In the genomic region with DNA sequence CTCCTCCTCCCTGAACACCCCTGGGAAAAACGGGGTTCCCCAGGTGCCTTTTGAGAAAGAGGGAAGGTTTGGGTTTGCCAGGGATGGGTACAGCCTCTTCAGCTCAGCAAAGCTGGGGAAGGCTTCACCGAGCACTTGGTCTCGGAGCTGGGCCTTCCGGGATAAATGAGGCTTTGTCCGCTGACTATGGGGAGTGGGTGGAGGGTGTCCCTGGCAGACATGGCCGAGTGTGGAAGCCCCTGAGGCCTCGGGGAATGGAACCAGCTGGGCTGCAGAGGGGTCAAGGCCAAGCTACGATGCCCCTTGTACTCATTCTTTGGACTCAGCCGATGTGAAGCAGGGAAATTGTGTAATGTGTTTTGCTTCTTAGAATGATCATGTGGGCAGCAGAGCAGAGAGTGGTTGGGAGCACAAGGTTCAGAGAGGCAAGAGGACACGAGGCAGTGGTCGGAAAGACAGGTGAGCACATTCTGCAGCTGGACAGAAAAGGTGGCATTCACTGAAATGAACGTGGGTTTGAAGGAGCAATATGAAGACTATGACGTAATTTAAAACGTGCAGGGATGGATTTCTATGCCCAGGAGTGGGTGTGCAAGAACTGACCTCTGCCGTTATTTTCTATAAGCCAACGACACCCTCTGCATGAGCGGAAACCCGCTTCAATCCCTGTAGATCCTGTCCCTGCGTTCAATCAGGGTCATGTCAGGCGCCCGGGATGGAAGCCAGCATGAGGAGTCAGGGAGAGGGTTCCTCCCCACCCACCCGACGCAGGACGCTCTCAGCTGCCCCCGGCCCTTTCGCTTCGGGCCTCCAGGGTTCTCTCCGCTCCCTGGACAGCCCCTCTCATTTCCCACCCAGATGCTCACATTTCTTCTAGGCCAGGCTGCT, we compare ENCODE assay signal across 1 cellular context.
TF ChIP-seq lines count a peak whose summit lies in the region.

No MANE protein-coding gene starts in this region.

TF ChIP-seq in HepG2, 621 proteins besides CTCF, POLR2A, EP300 and RAD21 (continued from another document):
- TF ChIP-seq FOXA3 (CRISPR knock-in tag; IDR thresholded peaks at IDR 0.05) (peak; percentile 52; the same call in 1 of the 2 replicates), POGZ (CRISPR knock-in tag; IDR thresholded peaks at IDR 0.05) (no peak), FOXK1 (CRISPR knock-in tag; IDR thresholded peaks at IDR 0.05; ENCODE audit: borderline replicate concordance, low read depth) (peak; percentile 72; the same call in 1 of the 2 replicates), ZNF329 (CRISPR knock-in tag; IDR thresholded peaks at IDR 0.05; ENCODE audit: low read depth) (no peak), ZNF343 (CRISPR knock-in tag; IDR thresholded peaks at IDR 0.05) (peak; percentile 94), KDM4B (CRISPR knock-in tag; IDR thresholded peaks at IDR 0.05) (no peak), RNF2 (conservative IDR thresholded peaks at IDR 0.05; ENCODE audit: low read depth) (0 out of 2 replicates have a peak, but pooled peaks have one; percentile 32), RELA (CRISPR knock-in tag; IDR thresholded peaks at IDR 0.05) (no peak), HMG20A (CRISPR knock-in tag; IDR thresholded peaks at IDR 0.05; ENCODE audit: borderline replicate concordance) (peak; percentile 35; the same call in 1 of the 2 replicates), ARNTL (CRISPR knock-in tag; IDR thresholded peaks at IDR 0.05) (peak; percentile 90), ZNF660 (CRISPR knock-in tag; IDR thresholded peaks at IDR 0.05; ENCODE audit: borderline replicate concordance, low read depth) (no peak), ZFYVE20 (CRISPR knock-in tag; IDR thresholded peaks at IDR 0.05; ENCODE audit: borderline replicate concordance, low read depth) (no peak), ERF (CRISPR knock-in tag; IDR thresholded peaks at IDR 0.05) (peak; percentile 19; the same call in 1 of the 2 replicates), POLR2AphosphoS2 (IDR thresholded peaks at IDR 0.05; ENCODE audit: low read depth, low read length) (no peak), FOXC1 (CRISPR knock-in tag; IDR thresholded peaks at IDR 0.05; ENCODE audit: borderline replicate concordance) (0 out of 2 replicates have a peak, but pooled peaks have one; percentile 33), LCORL (IDR thresholded peaks at IDR 0.05) (no peak), LCORL (CRISPR knock-in tag; IDR thresholded peaks at IDR 0.05) (0 out of 2 replicates have a peak, but pooled peaks have one; percentile 73), CBX5 (CRISPR knock-in tag; IDR thresholded peaks at IDR 0.05; ENCODE audit: borderline replicate concordance) (no peak), CHD2 (IDR thresholded peaks at IDR 0.05; ENCODE audit: low read depth, low read length) (no peak), RARA (CRISPR knock-in tag; IDR thresholded peaks at IDR 0.05) (peak; percentile 96)
- TF ChIP-seq, protein P1, sequence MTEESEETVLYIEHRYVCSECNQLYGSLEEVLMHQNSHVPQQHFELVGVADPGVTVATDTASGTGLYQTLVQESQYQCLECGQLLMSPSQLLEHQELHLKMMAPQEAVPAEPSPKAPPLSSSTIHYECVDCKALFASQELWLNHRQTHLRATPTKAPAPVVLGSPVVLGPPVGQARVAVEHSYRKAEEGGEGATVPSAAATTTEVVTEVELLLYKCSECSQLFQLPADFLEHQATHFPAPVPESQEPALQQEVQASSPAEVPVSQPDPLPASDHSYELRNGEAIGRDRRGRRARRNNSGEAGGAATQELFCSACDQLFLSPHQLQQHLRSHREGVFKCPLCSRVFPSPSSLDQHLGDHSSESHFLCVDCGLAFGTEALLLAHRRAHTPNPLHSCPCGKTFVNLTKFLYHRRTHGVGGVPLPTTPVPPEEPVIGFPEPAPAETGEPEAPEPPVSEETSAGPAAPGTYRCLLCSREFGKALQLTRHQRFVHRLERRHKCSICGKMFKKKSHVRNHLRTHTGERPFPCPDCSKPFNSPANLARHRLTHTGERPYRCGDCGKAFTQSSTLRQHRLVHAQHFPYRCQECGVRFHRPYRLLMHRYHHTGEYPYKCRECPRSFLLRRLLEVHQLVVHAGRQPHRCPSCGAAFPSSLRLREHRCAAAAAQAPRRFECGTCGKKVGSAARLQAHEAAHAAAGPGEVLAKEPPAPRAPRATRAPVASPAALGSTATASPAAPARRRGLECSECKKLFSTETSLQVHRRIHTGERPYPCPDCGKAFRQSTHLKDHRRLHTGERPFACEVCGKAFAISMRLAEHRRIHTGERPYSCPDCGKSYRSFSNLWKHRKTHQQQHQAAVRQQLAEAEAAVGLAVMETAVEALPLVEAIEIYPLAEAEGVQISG (CRISPR knock-in tag; IDR thresholded peaks at IDR 0.05): peak; percentile 49; the same call in 1 of the 2 replicates
- TF ChIP-seq, protein P2, sequence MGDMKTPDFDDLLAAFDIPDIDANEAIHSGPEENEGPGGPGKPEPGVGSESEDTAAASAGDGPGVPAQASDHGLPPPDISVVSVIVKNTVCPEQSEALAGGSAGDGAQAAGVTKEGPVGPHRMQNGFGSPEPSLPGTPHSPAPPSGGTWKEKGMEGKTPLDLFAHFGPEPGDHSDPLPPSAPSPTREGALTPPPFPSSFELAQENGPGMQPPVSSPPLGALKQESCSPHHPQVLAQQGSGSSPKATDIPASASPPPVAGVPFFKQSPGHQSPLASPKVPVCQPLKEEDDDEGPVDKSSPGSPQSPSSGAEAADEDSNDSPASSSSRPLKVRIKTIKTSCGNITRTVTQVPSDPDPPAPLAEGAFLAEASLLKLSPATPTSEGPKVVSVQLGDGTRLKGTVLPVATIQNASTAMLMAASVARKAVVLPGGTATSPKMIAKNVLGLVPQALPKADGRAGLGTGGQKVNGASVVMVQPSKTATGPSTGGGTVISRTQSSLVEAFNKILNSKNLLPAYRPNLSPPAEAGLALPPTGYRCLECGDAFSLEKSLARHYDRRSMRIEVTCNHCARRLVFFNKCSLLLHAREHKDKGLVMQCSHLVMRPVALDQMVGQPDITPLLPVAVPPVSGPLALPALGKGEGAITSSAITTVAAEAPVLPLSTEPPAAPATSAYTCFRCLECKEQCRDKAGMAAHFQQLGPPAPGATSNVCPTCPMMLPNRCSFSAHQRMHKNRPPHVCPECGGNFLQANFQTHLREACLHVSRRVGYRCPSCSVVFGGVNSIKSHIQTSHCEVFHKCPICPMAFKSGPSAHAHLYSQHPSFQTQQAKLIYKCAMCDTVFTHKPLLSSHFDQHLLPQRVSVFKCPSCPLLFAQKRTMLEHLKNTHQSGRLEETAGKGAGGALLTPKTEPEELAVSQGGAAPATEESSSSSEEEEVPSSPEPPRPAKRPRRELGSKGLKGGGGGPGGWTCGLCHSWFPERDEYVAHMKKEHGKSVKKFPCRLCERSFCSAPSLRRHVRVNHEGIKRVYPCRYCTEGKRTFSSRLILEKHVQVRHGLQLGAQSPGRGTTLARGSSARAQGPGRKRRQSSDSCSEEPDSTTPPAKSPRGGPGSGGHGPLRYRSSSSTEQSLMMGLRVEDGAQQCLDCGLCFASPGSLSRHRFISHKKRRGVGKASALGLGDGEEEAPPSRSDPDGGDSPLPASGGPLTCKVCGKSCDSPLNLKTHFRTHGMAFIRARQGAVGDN (CRISPR knock-in tag; IDR thresholded peaks at IDR 0.05): peak; percentile 43
- TF ChIP-seq, protein P3, sequence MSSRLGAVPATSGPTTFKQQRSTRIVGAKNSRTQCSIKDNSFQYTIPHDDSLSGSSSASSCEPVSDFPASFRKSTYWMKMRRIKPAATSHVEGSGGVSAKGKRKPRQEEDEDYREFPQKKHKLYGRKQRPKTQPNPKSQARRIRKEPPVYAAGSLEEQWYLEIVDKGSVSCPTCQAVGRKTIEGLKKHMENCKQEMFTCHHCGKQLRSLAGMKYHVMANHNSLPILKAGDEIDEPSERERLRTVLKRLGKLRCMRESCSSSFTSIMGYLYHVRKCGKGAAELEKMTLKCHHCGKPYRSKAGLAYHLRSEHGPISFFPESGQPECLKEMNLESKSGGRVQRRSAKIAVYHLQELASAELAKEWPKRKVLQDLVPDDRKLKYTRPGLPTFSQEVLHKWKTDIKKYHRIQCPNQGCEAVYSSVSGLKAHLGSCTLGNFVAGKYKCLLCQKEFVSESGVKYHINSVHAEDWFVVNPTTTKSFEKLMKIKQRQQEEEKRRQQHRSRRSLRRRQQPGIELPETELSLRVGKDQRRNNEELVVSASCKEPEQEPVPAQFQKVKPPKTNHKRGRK (CRISPR knock-in tag; IDR thresholded peaks at IDR 0.05): no peak
- TF ChIP-seq, protein P4, sequence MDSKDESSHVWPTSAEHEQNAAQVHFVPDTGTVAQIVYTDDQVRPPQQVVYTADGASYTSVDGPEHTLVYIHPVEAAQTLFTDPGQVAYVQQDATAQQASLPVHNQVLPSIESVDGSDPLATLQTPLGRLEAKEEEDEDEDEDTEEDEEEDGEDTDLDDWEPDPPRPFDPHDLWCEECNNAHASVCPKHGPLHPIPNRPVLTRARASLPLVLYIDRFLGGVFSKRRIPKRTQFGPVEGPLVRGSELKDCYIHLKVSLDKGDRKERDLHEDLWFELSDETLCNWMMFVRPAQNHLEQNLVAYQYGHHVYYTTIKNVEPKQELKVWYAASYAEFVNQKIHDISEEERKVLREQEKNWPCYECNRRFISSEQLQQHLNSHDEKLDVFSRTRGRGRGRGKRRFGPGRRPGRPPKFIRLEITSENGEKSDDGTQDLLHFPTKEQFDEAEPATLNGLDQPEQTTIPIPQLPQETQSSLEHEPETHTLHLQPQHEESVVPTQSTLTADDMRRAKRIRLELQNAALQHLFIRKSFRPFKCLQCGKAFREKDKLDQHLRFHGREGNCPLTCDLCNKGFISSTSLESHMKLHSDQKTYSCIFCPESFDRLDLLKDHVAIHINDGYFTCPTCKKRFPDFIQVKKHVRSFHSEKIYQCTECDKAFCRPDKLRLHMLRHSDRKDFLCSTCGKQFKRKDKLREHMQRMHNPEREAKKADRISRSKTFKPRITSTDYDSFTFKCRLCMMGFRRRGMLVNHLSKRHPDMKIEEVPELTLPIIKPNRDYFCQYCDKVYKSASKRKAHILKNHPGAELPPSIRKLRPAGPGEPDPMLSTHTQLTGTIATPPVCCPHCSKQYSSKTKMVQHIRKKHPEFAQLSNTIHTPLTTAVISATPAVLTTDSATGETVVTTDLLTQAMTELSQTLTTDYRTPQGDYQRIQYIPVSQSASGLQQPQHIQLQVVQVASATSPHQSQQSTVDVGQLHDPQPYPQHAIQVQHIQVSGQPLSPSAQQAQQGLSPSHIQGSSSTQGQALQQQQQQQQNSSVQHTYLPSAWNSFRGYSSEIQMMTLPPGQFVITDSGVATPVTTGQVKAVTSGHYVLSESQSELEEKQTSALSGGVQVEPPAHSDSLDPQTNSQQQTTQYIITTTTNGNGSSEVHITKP (CRISPR knock-in tag; IDR thresholded peaks at IDR 0.05; ENCODE audit: low read depth): no peak
- TF ChIP-seq, protein P5, sequence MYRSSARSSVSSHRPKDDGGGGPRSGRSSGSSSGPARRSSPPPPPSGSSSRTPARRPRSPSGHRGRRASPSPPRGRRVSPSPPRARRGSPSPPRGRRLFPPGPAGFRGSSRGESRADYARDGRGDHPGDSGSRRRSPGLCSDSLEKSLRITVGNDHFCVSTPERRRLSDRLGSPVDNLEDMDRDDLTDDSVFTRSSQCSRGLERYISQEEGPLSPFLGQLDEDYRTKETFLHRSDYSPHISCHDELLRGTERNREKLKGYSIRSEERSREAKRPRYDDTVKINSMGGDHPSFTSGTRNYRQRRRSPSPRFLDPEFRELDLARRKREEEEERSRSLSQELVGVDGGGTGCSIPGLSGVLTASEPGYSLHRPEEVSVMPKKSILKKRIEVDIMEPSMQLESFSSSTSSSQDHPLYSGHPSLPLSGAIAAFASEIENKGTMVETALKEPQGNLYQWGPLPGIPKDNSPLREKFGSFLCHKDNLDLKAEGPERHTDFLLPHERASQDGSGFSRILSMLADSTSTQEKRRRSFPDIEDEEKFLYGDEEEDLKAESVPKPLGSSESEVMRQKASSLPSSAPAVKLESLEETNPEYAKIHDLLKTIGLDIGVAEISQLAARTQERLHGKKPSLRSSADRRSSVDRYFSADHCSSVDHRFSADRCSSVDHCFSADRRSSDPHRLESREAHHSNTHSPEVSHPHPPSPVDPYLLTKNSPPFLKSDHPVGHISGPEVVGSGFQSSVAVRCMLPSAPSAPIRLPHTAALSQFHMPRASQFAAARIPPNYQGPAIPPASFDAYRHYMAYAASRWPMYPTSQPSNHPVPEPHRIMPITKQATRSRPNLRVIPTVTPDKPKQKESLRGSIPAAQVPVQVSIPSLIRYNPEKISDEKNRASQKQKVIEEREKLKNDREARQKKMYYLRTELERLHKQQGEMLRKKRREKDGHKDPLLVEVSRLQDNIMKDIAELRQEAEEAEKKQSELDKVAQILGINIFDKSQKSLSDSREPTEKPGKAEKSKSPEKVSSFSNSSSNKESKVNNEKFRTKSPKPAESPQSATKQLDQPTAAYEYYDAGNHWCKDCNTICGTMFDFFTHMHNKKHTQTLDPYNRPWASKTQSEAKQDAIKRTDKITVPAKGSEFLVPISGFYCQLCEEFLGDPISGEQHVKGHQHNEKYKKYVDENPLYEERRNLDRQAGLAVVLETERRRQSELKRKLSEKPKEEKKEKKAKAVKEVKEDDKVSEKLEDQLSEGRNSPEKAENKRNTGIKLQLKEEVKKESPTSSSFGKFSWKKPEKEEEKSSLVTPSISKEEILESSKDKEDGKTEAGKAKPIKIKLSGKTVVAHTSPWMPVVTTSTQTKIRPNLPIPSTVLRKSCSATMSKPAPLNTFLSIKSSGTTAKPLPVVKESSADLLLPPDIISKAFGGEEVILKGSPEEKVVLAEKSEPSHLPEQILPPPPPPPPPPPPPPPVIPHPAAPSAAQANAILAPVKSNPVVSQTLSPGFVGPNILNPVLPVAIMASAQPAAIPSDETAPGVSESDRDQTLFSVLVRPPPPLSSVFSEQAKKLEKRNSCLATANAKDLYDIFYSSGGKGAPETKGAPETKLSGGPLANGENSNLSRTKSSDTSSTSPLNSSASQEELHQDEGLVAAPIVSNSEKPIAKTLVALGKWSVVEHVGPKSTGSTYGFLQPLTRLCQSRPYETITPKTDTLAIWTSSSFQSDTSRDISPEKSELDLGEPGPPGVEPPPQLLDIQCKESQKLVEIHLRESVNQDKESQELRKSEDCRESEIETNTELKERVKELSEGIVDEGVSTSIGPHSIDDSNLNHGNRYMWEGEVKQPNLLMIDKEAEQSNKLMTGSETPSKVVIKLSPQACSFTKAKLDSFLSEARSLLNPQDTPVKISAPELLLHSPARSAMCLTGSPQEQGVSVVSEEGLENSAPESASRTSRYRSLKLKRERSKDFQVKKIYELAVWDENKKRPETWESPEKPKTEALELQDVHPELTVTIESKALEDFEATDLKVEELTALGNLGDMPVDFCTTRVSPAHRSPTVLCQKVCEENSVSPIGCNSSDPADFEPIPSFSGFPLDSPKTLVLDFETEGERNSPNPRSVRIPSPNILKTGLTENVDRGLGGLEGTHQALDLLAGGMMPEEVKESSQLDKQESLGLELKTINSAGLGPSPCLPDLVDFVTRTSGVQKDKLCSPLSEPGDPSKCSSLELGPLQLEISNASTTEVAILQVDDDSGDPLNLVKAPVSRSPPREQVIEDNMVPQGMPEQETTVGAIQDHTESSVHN (CRISPR knock-in tag; IDR thresholded peaks at IDR 0.05): no peak
- TF ChIP-seq, protein P6, sequence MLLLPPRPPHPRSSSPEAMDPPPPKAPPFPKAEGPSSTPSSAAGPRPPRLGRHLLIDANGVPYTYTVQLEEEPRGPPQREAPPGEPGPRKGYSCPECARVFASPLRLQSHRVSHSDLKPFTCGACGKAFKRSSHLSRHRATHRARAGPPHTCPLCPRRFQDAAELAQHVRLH (CRISPR knock-in tag; IDR thresholded peaks at IDR 0.05; ENCODE audit: borderline replicate concordance, low read depth): peak; percentile 35; the same call in 1 of the 2 replicates
